In genomic region chr2:189506514-189506976, GRCh38 we compare ENCODE assay signal across 11 cellular contexts.
DNase-seq lines count a peak whose midpoint lies in the region; ATAC-seq and TF ChIP-seq lines count a peak whose summit lies in the region.
"Had no signal": no experiment of that assay in that cellular context is flagged by ENCODE, and none has a peak within 500 bp of the region (broad histone marks: within the 10 kb centered on the region; RNA-seq: fewer than 3 reads in every experiment).

No MANE protein-coding gene starts in this region.

- intact Hi-C loops in posterior vena cava (cut with DNase I) = no loop called here

- in situ Hi-C loops in GM13977 (cut with MboI; ENCODE audit: low pct_unique_long_range_greater_than_20kb, low sequenced_read_pairs, unreplicated experiment) = no loop called here

- H3K9me3 ChIP-seq in T-helper 17 cell (ENCODE audit: control insufficient read depth, low read length, poor library complexity, severe bottlenecking) = no peaks in the 10 kb centered on the region

- no peaks in the 10 kb centered on the region for H3K79me1 ChIP-seq in mesendoderm (ENCODE audit: low read length)

- no peak overlapping the region for H3K23ac ChIP-seq in mesendoderm (ENCODE audit: low read length)

- H3K18ac ChIP-seq in mesendoderm (ENCODE audit: low read length) = peak overlapping the region; percentile 93

- peak overlapping the region; percentile 99 for H2BK5ac ChIP-seq in mesendoderm (ENCODE audit: low read length)

- no CpG with 5 or more reads among the region's 3 CpGs for WGBS in mesendoderm (ENCODE audit: extremely low coverage, insufficient coverage, low lambda C conversion rate)

- DNase-seq in ELF-1 (ENCODE audit: low read depth, low spot score) (peak; percentile 59), M059J (ENCODE audit: low read depth) (peak; percentile 36), amniotic epithelial cell (ENCODE audit: low read depth) (peak; percentile 90), mesendoderm (peak; percentile 97), progenitor cell of endocrine pancreas (ENCODE audit: low spot score, unreplicated experiment) (no peak), GM13977 (ENCODE audit: low spot score) (no peak), posterior vena cava (ENCODE audit: low spot score) (no peak), T-helper 17 cell (no peak)
- DNase-seq: central memory CD4-positive, alpha-beta T cell; DMS 273 treated with DMSO at 0.1 percent for 48 hours; KBM-7 had no signal

- peak overlapping the region; percentile 50 for H3K9ac ChIP-seq in mesendoderm (ENCODE audit: low read length)

- no peaks in the 10 kb centered on the region for H3K36me3 ChIP-seq in mesendoderm (ENCODE audit: control insufficient read depth, insufficient read depth, low read length)

- H4K8ac ChIP-seq in mesendoderm (ENCODE audit: low read depth, low read length) = no peak overlapping the region

- H3K79me2 ChIP-seq in mesendoderm (ENCODE audit: control insufficient read depth, insufficient read depth, low read length) = no peaks in the 10 kb centered on the region

- no peaks in the 10 kb centered on the region for H3K27me3 ChIP-seq in mesendoderm (ENCODE audit: insufficient read depth, low read length, poor library complexity)

- peak overlapping the region; percentile 90 for H3K56ac ChIP-seq in mesendoderm (ENCODE audit: low read length)

- H3K4me3 Mint-ChIP-seq in progenitor cell of endocrine pancreas (ENCODE audit: low read depth) = no peak overlapping the region
- H3K4me3 Mint-ChIP-seq in T-helper 17 cell = no peak overlapping the region

- peak overlapping the region; percentile 85 for H2BK120ac ChIP-seq in mesendoderm (ENCODE audit: low read depth, low read length)

- H3K27me3 Mint-ChIP-seq in progenitor cell of endocrine pancreas = no peaks in the 10 kb centered on the region
- H3K27me3 Mint-ChIP-seq in T-helper 17 cell = no peaks in the 10 kb centered on the region

- ATAC-seq in T-helper 17 cell = no peak

- H3K4me3 ChIP-seq in mesendoderm (ENCODE audit: low read length) = no peak overlapping the region

- peak overlapping the region; percentile 98 for H2AK5ac ChIP-seq in mesendoderm (ENCODE audit: low read length)

- peak overlapping the region; percentile 96 for H3K27ac ChIP-seq in mesendoderm (ENCODE audit: low read depth, low read length)

- H4K5ac ChIP-seq in mesendoderm (ENCODE audit: low read length) = peak overlapping the region; percentile 6

- H3K4me1 Mint-ChIP-seq in progenitor cell of endocrine pancreas (ENCODE audit: low read depth) (peaks cover 19% of the 10 kb centered on the region), T-helper 17 cell (peaks cover 10% of the 10 kb centered on the region)

- H3K9me3 Mint-ChIP-seq in progenitor cell of endocrine pancreas (ENCODE audit: low read depth) = peaks cover 13% of the 10 kb centered on the region

- peaks cover 3% of the 10 kb centered on the region for H3K36me3 Mint-ChIP-seq in progenitor cell of endocrine pancreas (ENCODE audit: insufficient read depth)
- H3K36me3 Mint-ChIP-seq in T-helper 17 cell (ENCODE audit: low read depth) = no peaks in the 10 kb centered on the region

- peaks cover 6% of the 10 kb centered on the region for H3K4me1 ChIP-seq in mesendoderm (ENCODE audit: control insufficient read depth, low read depth, low read length)

- TF ChIP-seq CTCF in progenitor cell of endocrine pancreas (IDR thresholded peaks at IDR 0.05; ENCODE audit: unreplicated experiment) (no peak), GM13977 (IDR thresholded peaks at IDR 0.05; ENCODE audit: extremely low read depth, insufficient read depth, missing control alignments) (no peak)

- H3K4me2 ChIP-seq in mesendoderm (ENCODE audit: low read length) = peak overlapping the region; percentile 10

- H3K4ac ChIP-seq in mesendoderm (ENCODE audit: low read depth, low read length) = peak overlapping the region; percentile 43

- H2BK15ac ChIP-seq in mesendoderm (replicated peaks; ENCODE audit: low read depth) = no peak overlapping the region

- H3K27ac Mint-ChIP-seq in progenitor cell of endocrine pancreas (no peak overlapping the region), T-helper 17 cell (no peak overlapping the region)

Comparison
In these comparisons a context has a peak if more than half of its experiments do, and no peak if none do; other contexts are left out.
1. DNase-seq: peak in ELF-1 (single experiment), M059J (single experiment), amniotic epithelial cell (single experiment) and mesendoderm (single experiment); none in progenitor cell of endocrine pancreas (single experiment), GM13977 (single experiment), posterior vena cava (single experiment) and T-helper 17 cell (0 of 3).